In genomic region chr1:176816232-176816631, GRCh38 we compare ENCODE assay signal across 9 cellular contexts.
"Had no signal": no experiment of that assay in that cellular context is flagged by ENCODE, and none has a peak within 500 bp of the region (broad histone marks: within the 10 kb centered on the region; RNA-seq: fewer than 3 reads in every experiment).

No MANE protein-coding gene starts in this region.

- H3K27ac ChIP-seq: KMS-11 had no signal

- H3K4me1 ChIP-seq: HAP-1 had no signal

- FAIRE-seq: H54, HTR-8/SVneo had no signal

- H3K4me3 Mint-ChIP-seq: HFFc6 had no signal

- H3K9ac ChIP-seq: KMS-11 had no signal

- H3K4me2 ChIP-seq: KMS-11 had no signal

- DNase-seq: GOT3, HFFc6, IMR-90, KBM-7 had no signal

- H3K9me3 ChIP-seq: HAP-1 had no signal

- ATAC-seq: HCT116 had no signal

- H3K36me3 ChIP-seq: HAP-1 had no signal

- H3K4me3 ChIP-seq: HAP-1 had no signal

- H3K27ac Mint-ChIP-seq: HFFc6 had no signal
